1 cellular context compared by ENCODE assay signal in the genomic region with DNA sequence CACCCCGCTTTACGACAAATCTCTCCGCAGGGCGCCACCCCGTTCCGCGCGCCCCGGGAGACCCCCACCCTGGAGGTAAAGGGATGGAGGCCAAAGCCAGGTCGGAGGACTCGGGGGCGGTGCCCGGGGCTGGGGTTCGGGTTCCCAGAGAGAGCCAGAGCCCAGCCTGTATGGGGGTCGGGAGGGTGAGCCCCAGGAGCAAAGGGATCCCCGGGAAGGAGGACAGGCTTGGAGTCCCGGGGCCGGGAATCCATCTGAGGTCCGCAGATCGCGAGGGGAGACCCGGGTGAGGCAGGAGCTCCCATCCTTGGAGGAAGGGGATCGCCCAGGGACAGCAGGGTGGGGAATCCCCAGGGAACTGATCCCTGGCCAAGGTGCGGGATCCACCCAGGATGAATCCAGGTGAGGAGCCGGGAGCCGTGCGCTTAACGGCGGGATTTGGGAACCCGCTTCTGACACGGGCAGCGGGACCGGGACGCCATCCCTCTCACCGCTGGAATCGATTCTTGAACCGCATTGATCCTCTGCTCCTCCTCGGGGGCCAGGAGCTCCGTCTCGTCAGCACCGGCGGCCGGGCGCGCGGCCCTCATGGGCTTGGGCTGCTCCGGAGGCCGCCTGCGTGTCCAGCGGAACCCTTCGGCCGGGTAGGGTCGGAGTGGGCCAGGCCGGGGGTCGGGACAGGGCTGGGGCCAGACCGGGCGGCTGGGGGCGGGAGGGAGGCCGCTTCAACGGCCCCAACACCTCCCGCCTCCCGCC.
A peak's percentile ranks its signal among the peaks of the same experiment; 100 is the strongest.
TF ChIP-seq lines count a peak whose summit lies in the region.

Gene MMD (minus strand): TSS at position 657 of the 756 bp plus-strand sequence. CDS start 140 bp downstream, at position 517.

TF ChIP-seq in HepG2, 621 proteins besides CTCF, POLR2A, EP300 and RAD21 (continued from another document and continues in another):
- TF ChIP-seq, protein P1, sequence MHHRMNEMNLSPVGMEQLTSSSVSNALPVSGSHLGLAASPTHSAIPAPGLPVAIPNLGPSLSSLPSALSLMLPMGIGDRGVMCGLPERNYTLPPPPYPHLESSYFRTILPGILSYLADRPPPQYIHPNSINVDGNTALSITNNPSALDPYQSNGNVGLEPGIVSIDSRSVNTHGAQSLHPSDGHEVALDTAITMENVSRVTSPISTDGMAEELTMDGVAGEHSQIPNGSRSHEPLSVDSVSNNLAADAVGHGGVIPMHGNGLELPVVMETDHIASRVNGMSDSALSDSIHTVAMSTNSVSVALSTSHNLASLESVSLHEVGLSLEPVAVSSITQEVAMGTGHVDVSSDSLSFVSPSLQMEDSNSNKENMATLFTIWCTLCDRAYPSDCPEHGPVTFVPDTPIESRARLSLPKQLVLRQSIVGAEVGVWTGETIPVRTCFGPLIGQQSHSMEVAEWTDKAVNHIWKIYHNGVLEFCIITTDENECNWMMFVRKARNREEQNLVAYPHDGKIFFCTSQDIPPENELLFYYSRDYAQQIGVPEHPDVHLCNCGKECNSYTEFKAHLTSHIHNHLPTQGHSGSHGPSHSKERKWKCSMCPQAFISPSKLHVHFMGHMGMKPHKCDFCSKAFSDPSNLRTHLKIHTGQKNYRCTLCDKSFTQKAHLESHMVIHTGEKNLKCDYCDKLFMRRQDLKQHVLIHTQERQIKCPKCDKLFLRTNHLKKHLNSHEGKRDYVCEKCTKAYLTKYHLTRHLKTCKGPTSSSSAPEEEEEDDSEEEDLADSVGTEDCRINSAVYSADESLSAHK (CRISPR knock-in tag; IDR thresholded peaks at IDR 0.05; ENCODE audit: borderline replicate concordance) = no peak
- TF ChIP-seq ERF (CRISPR knock-in tag; IDR thresholded peaks at IDR 0.05) (no peak), U2AF1 (optimal IDR thresholded peaks at IDR 0.05; ENCODE audit: low read depth, low read length) (peak; percentile 80), SOX13 (IDR thresholded peaks at IDR 0.05) (no peak), SOX13 (CRISPR knock-in tag; conservative IDR thresholded peaks at IDR 0.05 in 1 of 2, IDR thresholded peaks at IDR 0.05 in 1 of 2) (peak in 1 of 2 experiments; percentile 29; a peak in 1 of 4 replicates), ZFP36L2 (CRISPR knock-in tag; IDR thresholded peaks at IDR 0.05) (no peak), ZNF7 (CRISPR knock-in tag; IDR thresholded peaks at IDR 0.05) (no peak), POGK (CRISPR knock-in tag; conservative IDR thresholded peaks at IDR 0.05) (peak; percentile 29; the same call in 1 of the 2 replicates), PHF8 (CRISPR knock-in tag; IDR thresholded peaks at IDR 0.05) (peak; percentile 81), IKZF5 (CRISPR knock-in tag; IDR thresholded peaks at IDR 0.05) (peak; percentile 43; the same call in 1 of the 2 replicates), ZGPAT (CRISPR knock-in tag; IDR thresholded peaks at IDR 0.05) (peak; percentile 15; the same call in 1 of the 2 replicates), GLI4 (CRISPR knock-in tag; IDR thresholded peaks at IDR 0.05; ENCODE audit: borderline replicate concordance) (no peak; the same call in 1 of the 2 replicates), SPEN (CRISPR knock-in tag; IDR thresholded peaks at IDR 0.05; ENCODE audit: low read depth) (peak; percentile 53; the same call in 1 of the 2 replicates), KAT2B (IDR thresholded peaks at IDR 0.05; ENCODE audit: borderline replicate concordance, low read depth, low read length) (peak; percentile 88), NFE2 (CRISPR knock-in tag; IDR thresholded peaks at IDR 0.05) (no peak), ZNF207 (IDR thresholded peaks at IDR 0.05; ENCODE audit: borderline replicate concordance) (no peak), HNRNPH1 (optimal IDR thresholded peaks at IDR 0.05; ENCODE audit: low read depth, low read length) (no peak), PCBP1 (IDR thresholded peaks at IDR 0.05; ENCODE audit: borderline replicate concordance, low read depth, low read length) (0 out of 2 replicates have a peak, but pooled peaks have one; percentile 90), TFAP4 (IDR thresholded peaks at IDR 0.05; ENCODE audit: borderline replicate concordance, low read depth) (peak; percentile 31; the same call in 1 of the 2 replicates), ZFP62 (CRISPR knock-in tag; IDR thresholded peaks at IDR 0.05) (no peak), MLXIP (CRISPR knock-in tag; IDR thresholded peaks at IDR 0.05; ENCODE audit: borderline replicate concordance) (no peak), ZNF530 (CRISPR knock-in tag; IDR thresholded peaks at IDR 0.05; ENCODE audit: low read depth) (no peak), HOMEZ (CRISPR knock-in tag; IDR thresholded peaks at IDR 0.05; ENCODE audit: low read depth) (no peak), CBX2 (IDR thresholded peaks at IDR 0.05; ENCODE audit: low read depth, low read length) (no peak), CBX2 (CRISPR knock-in tag; IDR thresholded peaks at IDR 0.05; ENCODE audit: low read depth) (no peak), ADNP (CRISPR knock-in tag; IDR thresholded peaks at IDR 0.05) (no peak), ZMYM4 (CRISPR knock-in tag; IDR thresholded peaks at IDR 0.05) (peak; percentile 81), TMF1 (CRISPR knock-in tag; IDR thresholded peaks at IDR 0.05; ENCODE audit: low read depth) (no peak), KLF12 (CRISPR knock-in tag; IDR thresholded peaks at IDR 0.05; ENCODE audit: borderline replicate concordance) (no peak; the same call in none of the 2 replicates)
- TF ChIP-seq, protein P2, sequence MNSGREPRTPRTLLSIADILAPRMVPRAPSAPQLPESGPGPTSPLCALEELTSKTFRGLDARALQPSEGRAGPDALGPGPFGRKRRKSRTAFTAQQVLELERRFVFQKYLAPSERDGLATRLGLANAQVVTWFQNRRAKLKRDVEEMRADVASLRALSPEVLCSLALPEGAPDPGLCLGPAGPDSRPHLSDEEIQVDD (CRISPR knock-in tag; IDR thresholded peaks at IDR 0.05; ENCODE audit: borderline replicate concordance) = no peak; the same call in 1 of the 2 replicates
- TF ChIP-seq, protein P3, sequence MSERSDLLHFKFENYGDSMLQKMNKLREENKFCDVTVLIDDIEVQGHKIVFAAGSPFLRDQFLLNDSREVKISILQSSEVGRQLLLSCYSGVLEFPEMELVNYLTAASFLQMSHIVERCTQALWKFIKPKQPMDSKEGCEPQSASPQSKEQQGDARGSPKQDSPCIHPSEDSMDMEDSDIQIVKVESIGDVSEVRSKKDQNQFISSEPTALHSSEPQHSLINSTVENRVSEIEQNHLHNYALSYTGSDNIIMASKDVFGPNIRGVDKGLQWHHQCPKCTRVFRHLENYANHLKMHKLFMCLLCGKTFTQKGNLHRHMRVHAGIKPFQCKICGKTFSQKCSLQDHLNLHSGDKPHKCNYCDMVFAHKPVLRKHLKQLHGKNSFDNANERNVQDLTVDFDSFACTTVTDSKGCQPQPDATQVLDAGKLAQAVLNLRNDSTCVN (CRISPR knock-in tag; IDR thresholded peaks at IDR 0.05; ENCODE audit: borderline replicate concordance) = no peak
